ENCODE assay signal across 8 cellular contexts in genomic region chr19:18450934-18451836, GRCh38. TPM values are rescaled to one million over a fixed set of nuclear protein-coding genes. Genes with fewer than 3 reads are reported as not detected.
DNase-seq lines count a peak whose midpoint lies in the region; ATAC-seq and TF ChIP-seq lines count a peak whose summit lies in the region.

No MANE protein-coding gene starts in this region.

- no peaks in the 10 kb centered on the region for H3K9me3 Mint-ChIP-seq in activated B cell treated with CpG ODN at 0.5 μM for 24 hours

- DNase-seq in AG09319 (ENCODE audit: extremely low read depth, low read depth) (no peak), GM20000 (ENCODE audit: low spot score) (peak; percentile 92), NCI-H146 treated with DMSO at 0.1 percent for 48 hours (lab: John Stamatoyannopoulos, UW; ENCODE audit: unreplicated experiment) (peak; percentile 58), activated B cell treated with CpG ODN at 0.5 μM for 24 hours (peak; percentile 90), breast epithelium (ENCODE audit: low spot score in 2 of 2) (peak; percentile 72 to 86), kidney tubule cell (ENCODE audit: low spot score) (peak; percentile 71)
- peak; percentile 95 to 97 for DNase-seq in stimulated activated CD4-positive, alpha-beta T cell treated with anti-CD3 and anti-CD28 coated beads, Interleukin-2, amount 100 ng/mL, for 48 hours

- H3K27ac Mint-ChIP-seq in activated B cell treated with CpG ODN at 0.5 μM for 24 hours, result no peak overlapping the region

- TF ChIP-seq POLR2A in breast epithelium (IDR thresholded peaks at IDR 0.05), result no peak

- H3K4me3 ChIP-seq in breast epithelium, result no peak overlapping the region

- CTCF ChIA-PET in activated B cell treated with CpG ODN at 0.5 μM for 24 hours (lab: Charles Lee), result interaction anchor here (0.6 to 2.1 kb wide), 15 partner anchors 10 to 468 kb away, joined by 3 to 15 read pairs (median 3); partner anchors contain the start of genes COPE, DDX49, REX1BD and SSBP4

- ATAC-seq in activated B cell treated with CpG ODN at 0.5 μM for 24 hours (ENCODE audit: low read depth) (peak; percentile 97), GM21723 (IDR thresholded peaks at IDR 0.05; ENCODE audit: unreplicated experiment) (no peak)

- H3K4me1 ChIP-seq in breast epithelium, result no peaks in the 10 kb centered on the region

- no peaks in the 10 kb centered on the region for H3K9me3 ChIP-seq in breast epithelium

- H3K27me3 Mint-ChIP-seq in activated B cell treated with CpG ODN at 0.5 μM for 24 hours, result no peaks in the 10 kb centered on the region

- no peak overlapping the region for H3K4me3 Mint-ChIP-seq in activated B cell treated with CpG ODN at 0.5 μM for 24 hours

- POLR2A ChIA-PET in activated B cell treated with CpG ODN at 0.5 μM for 24 hours (lab: Charles Lee), result interaction anchor here (0.6 to 1.0 kb wide), 3 partner anchors 11 to 138 kb away, joined by 3 to 9 read pairs (median 4); partner anchors contain the start of gene REX1BD

- TF ChIP-seq CTCF in AG09319 (IDR thresholded peaks at IDR 0.05; ENCODE audit: low read depth, low read length), result peak; percentile 97
- peak; percentile 97 for TF ChIP-seq CTCF in GM20000 (IDR thresholded peaks at IDR 0.05; ENCODE audit: extremely low read depth, missing control alignments)
- peak; percentile 45 for TF ChIP-seq CTCF in activated B cell treated with CpG ODN at 0.5 μM for 24 hours (IDR thresholded peaks at IDR 0.05)
- TF ChIP-seq CTCF in breast epithelium (IDR thresholded peaks at IDR 0.05), result peak; percentile 93 to 97 (median 96)

- peaks cover 5% of the 10 kb centered on the region for H3K4me1 Mint-ChIP-seq in activated B cell treated with CpG ODN at 0.5 μM for 24 hours

- H3K36me3 ChIP-seq in breast epithelium, result no peaks in the 10 kb centered on the region

- peaks cover 61% of the 10 kb centered on the region for H3K36me3 Mint-ChIP-seq in activated B cell treated with CpG ODN at 0.5 μM for 24 hours (ENCODE audit: low read depth)

- H3K27ac ChIP-seq in breast epithelium, result peak overlapping the region in 1 of 2 donors; percentile 1

- H3K27me3 ChIP-seq in breast epithelium, result no peaks in the 10 kb centered on the region

- intact Hi-C loops in activated B cell treated with CpG ODN at 0.5 μM for 24 hours (cut with micrococcal nuclease), result loop anchor here (1.0 to 10.0 kb wide), 7 partner anchors 11 to 490 kb away; partner anchors contain the start of genes HOMER3 and REX1BD
- intact Hi-C loops in breast epithelium (cut with DNase I; ENCODE audit: low total_unique reads), result no loop called here

RNA-seq across cellular contexts. Expression of gene ISYNA1, which starts 13.3 kb away (rescaled TPM):
- total RNA-seq in activated B cell treated with CpG ODN at 0.5 μM for 24 hours (5.1 and 6.3 TPM in 2 replicates), breast epithelium (10 to 100 TPM in 2 of 3 donors, 1 to 10 TPM in 1; 7.4 to 42.9 (median 40.2) TPM)

RNA-seq across cellular contexts. Expression of gene SSBP4, which starts 32.0 kb away (rescaled TPM):
- total RNA-seq in activated B cell treated with CpG ODN at 0.5 μM for 24 hours, result 28.5 and 36.6 TPM in 2 replicates
- total RNA-seq in breast epithelium, result 10 to 100 TPM; 29.4 to 71.8 (median 46.7) TPM

RNA-seq across cellular contexts. Expression of gene LRRC25, which starts 53.8 kb away (rescaled TPM):
- 0.47 and 0.88 TPM in 2 replicates for total RNA-seq in activated B cell treated with CpG ODN at 0.5 μM for 24 hours
- 10 to 100 TPM in 1 of 3 donors, 1 to 10 TPM in 2; 3.9 to 27.2 (median 7.2) TPM for total RNA-seq in breast epithelium

Comparison
In these comparisons a context has a peak if more than half of its experiments do, and no peak if none do; other contexts are left out.
1. CTCF ChIP-seq: peak in every context shown above with its lines; median percentile 97 in AG09319; 97 in GM20000; 96 in breast epithelium; 45 in activated B cell treated with CpG ODN at 0.5 μM for 24 hours.